Comparison of ENCODE assay signal across 8 cellular contexts in genomic region chr1:156338180-156338973, GRCh38. TPM values are rescaled to one million over a fixed set of nuclear protein-coding genes. Genes with fewer than 3 reads are reported as not detected.
DNase-seq lines count a peak whose midpoint lies in the region; ATAC-seq and TF ChIP-seq lines count a peak whose summit lies in the region.

Gene CCT3, minus strand, starts transcription at chr1:156338292. Its CDS starts 108 bp downstream, at chr1:156338184.
Gene TSACC, plus strand, starts transcription at chr1:156338526. Its CDS starts 1,232 bp downstream, at chr1:156339758.

- peak within 1 kb of the TSS; percentile 79 to 90 for H3K27ac ChIP-seq in testis

- no peaks in the 10 kb centered on the region for H3K9me3 ChIP-seq in testis

- TF ChIP-seq POLR2A in testis (IDR thresholded peaks at IDR 0.05) = no peak

- H3K27me3 Mint-ChIP-seq in activated naive CD8-positive, alpha-beta T cell = no peaks in the 10 kb centered on the region
- H3K27me3 Mint-ChIP-seq in glutamatergic neuron (ENCODE audit: unreplicated experiment) = peaks cover 4% of the 10 kb centered on the region

- H3K36me3 ChIP-seq in testis (ENCODE audit: low read depth, missing control alignments) = no peaks in the 10 kb centered on the region

- peaks cover 16% of the 10 kb centered on the region for H3K36me3 Mint-ChIP-seq in activated naive CD8-positive, alpha-beta T cell
- no peaks in the 10 kb centered on the region for H3K36me3 Mint-ChIP-seq in glutamatergic neuron (ENCODE audit: unreplicated experiment)

- ATAC-seq in HG02623 (IDR thresholded peaks at IDR 0.05; ENCODE audit: unreplicated experiment) = peak; percentile 92
- ATAC-seq in SK-N-SH treated with all-trans-retinoic acid at 6 μM for 48 hours = peak; percentile 94
- peak; percentile 99 for ATAC-seq in omental fat pad (ENCODE audit: low FRiP score)

- H3K4me1 Mint-ChIP-seq in activated naive CD8-positive, alpha-beta T cell (ENCODE audit: low read depth) = peaks cover 27% of the 10 kb centered on the region
- H3K4me1 Mint-ChIP-seq in glutamatergic neuron (ENCODE audit: low read depth, unreplicated experiment) = peaks cover 33% of the 10 kb centered on the region

- intact Hi-C loops in testis (cut with DNase I; ENCODE audit: low total_unique reads) = no loop called here

- H3K9me3 Mint-ChIP-seq in activated naive CD8-positive, alpha-beta T cell (ENCODE audit: low read depth) = no peaks in the 10 kb centered on the region
- H3K9me3 Mint-ChIP-seq in glutamatergic neuron (ENCODE audit: unreplicated experiment) = peaks cover 4% of the 10 kb centered on the region

- no peaks in the 10 kb centered on the region for H3K27me3 ChIP-seq in testis

- H3K4me3 ChIP-seq in testis = peak within 1 kb of the TSS; percentile 80 to 96

- DNase-seq in GM10266 (ENCODE audit: extremely low spot score) = peak; percentile 98
- DNase-seq in NCI-H1092 treated with DMSO at 0.1 percent for 48 hours (lab: John Stamatoyannopoulos, UW) = peak; percentile 100
- DNase-seq in glutamatergic neuron = peak; percentile 99
- peak; percentile 99 for DNase-seq in omental fat pad (ENCODE audit: low spot score)
- DNase-seq in testis = peak; percentile 100

- 0% methylated on average over 26 to 47 of the region's 47 CpGs for WGBS in testis, 2 donors

- peaks cover 6% of the 10 kb centered on the region for H3K4me1 ChIP-seq in testis

- peak within 1 kb of the TSS; percentile 99 for H3K27ac Mint-ChIP-seq in activated naive CD8-positive, alpha-beta T cell
- peak within 1 kb of the TSS; percentile 97 for H3K27ac Mint-ChIP-seq in glutamatergic neuron (ENCODE audit: unreplicated experiment)

- peak within 1 kb of the TSS; percentile 99 for H3K4me3 Mint-ChIP-seq in activated naive CD8-positive, alpha-beta T cell
- H3K4me3 Mint-ChIP-seq in glutamatergic neuron (ENCODE audit: unreplicated experiment) = peak within 1 kb of the TSS; percentile 100

- TF ChIP-seq CTCF in GM10266 (IDR thresholded peaks at IDR 0.05; ENCODE audit: control insufficient read depth, insufficient read depth, low read depth, missing control alignments) (no peak), glutamatergic neuron (IDR thresholded peaks at IDR 0.05; ENCODE audit: partially characterized antibody, unreplicated experiment) (no peak), omental fat pad (IDR thresholded peaks at IDR 0.05) (no peak), testis (IDR thresholded peaks at IDR 0.05) (peak in 1 of 3 experiments; percentile 1)

TF ChIP-seq in SK-N-SH treated with all-trans-retinoic acid at 6 μM for 48 hours, 23 proteins besides CTCF, POLR2A, EP300 and RAD21:
- no peak for TF ChIP-seq RARB (CRISPR knock-in tag; IDR thresholded peaks at IDR 0.05)
- TF ChIP-seq BACH2 (CRISPR knock-in tag; IDR thresholded peaks at IDR 0.05; ENCODE audit: borderline replicate concordance) = no peak
- no peak for TF ChIP-seq ZNF565 (CRISPR knock-in tag; conservative IDR thresholded peaks at IDR 0.05; ENCODE audit: low read depth)
- no peak for TF ChIP-seq CSRNP3 (CRISPR knock-in tag; IDR thresholded peaks at IDR 0.05)
- no peak for TF ChIP-seq SNAI2 (CRISPR knock-in tag; IDR thresholded peaks at IDR 0.05)
- TF ChIP-seq ZNF70 (CRISPR knock-in tag; IDR thresholded peaks at IDR 0.05) = no peak
- no peak for TF ChIP-seq PATZ1 (CRISPR knock-in tag; IDR thresholded peaks at IDR 0.05; ENCODE audit: borderline replicate concordance)
- TF ChIP-seq OSR1 (CRISPR knock-in tag; IDR thresholded peaks at IDR 0.05) = no peak
- TF ChIP-seq TOX (CRISPR knock-in tag; IDR thresholded peaks at IDR 0.05; ENCODE audit: borderline replicate concordance) = no peak
- TF ChIP-seq GLIS3 (CRISPR knock-in tag; IDR thresholded peaks at IDR 0.05) = no peak
- no peak for TF ChIP-seq TSHZ2 (CRISPR knock-in tag; IDR thresholded peaks at IDR 0.05)
- no peak for TF ChIP-seq ZC3H10 (CRISPR knock-in tag; IDR thresholded peaks at IDR 0.05)
- no peak for TF ChIP-seq TCF4 (CRISPR knock-in tag; IDR thresholded peaks at IDR 0.05; ENCODE audit: borderline replicate concordance)
- TF ChIP-seq ARNTL (CRISPR knock-in tag; IDR thresholded peaks at IDR 0.05; ENCODE audit: borderline replicate concordance, low read depth) = no peak

RNA-seq across cellular contexts. Expression of gene CCT3, which starts in this region (rescaled TPM):
- 347 TPM for total RNA-seq in glutamatergic neuron (ENCODE audit: unreplicated experiment)
- 100 to 1,000 TPM; 187 to 277 (median 213) TPM for total RNA-seq in omental fat pad
- 100 to 1,000 TPM; 192 to 203 TPM for total RNA-seq in testis
- polyA plus RNA-seq in testis (ENCODE audit: insufficient read depth, low read depth, low replicate concordance) = 302 TPM

RNA-seq across cellular contexts. Expression of gene TSACC, which starts in this region (rescaled TPM):
- total RNA-seq in glutamatergic neuron (ENCODE audit: unreplicated experiment) = not detected
- total RNA-seq in omental fat pad = not detected
- 100 to 1,000 TPM; 354 to 748 TPM for total RNA-seq in testis
- 1,814 TPM for polyA plus RNA-seq in testis (ENCODE audit: insufficient read depth, low read depth, low replicate concordance)

Comparison
In these comparisons a context has a peak if more than half of its experiments do, and no peak if none do; other contexts are left out.
1. Peak in every context shown above with its lines: DNase-seq, ATAC-seq, H3K4me3 ChIP-seq and H3K27ac ChIP-seq.
2. RNA of gene TSACC (total RNA-seq): 354 to 748 TPM in testis; not detected in glutamatergic neuron (single experiment) and not detected in omental fat pad; every median in the first group is over 100 times any median in the second.